Comparison of ENCODE assay signal across 16 cellular contexts in the genomic region with DNA sequence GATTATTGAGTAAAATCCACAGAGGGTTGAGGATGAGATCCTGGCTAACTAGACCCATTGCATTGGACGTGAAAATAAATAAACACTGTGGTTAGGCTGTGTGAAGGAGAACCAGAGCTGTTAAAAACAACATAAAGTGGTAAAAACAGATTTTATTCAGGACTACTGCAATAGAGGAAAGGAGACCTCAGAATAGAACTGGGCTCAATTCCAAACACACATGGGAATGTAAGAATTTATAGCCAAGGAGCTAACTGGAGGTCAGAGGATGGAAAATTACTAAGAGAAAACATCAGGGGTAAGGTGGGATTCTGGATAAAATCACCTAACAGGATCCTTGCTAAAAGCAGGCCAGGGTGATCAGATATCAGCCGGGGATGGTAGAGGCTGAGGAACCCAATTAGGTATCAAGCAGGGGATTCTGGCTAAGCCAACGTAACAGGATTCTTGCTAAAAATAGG.
DNase-seq lines count a peak whose midpoint lies in the region; ATAC-seq, FAIRE-seq and TF ChIP-seq lines count a peak whose summit lies in the region.
"Had no signal": no experiment of that assay in that cellular context is flagged by ENCODE, and none has a peak within 500 bp of the region (broad histone marks: within the 10 kb centered on the region; RNA-seq: fewer than 3 reads in every experiment).

No MANE protein-coding gene starts in this region.

- H4K8ac ChIP-seq in mesendoderm (ENCODE audit: low read depth, low read length) = no peak overlapping the region

- DNase-seq in G401 (ENCODE audit: low spot score) (peak; percentile 75), astrocyte (ENCODE audit: low read depth) (peak; percentile 83), renal cortical epithelial cell (ENCODE audit: low read depth) (peak; percentile 56), NCI-H128 (lab: John Stamatoyannopoulos, UW; ENCODE audit: unreplicated experiment) (no peak), mesendoderm (no peak)
- DNase-seq in activated naive CD4-positive, alpha-beta T cell treated with anti-CD3 and anti-CD28 coated beads, Interleukin-2, amount 50 U/mL, for 16 hours = no peak
- DNase-seq: activated CD4-positive, alpha-beta memory T cell treated with anti-CD3 and anti-CD28 coated beads for 36 hours; AML-193; MV-4-11; naive thymus-derived CD4-positive, alpha-beta T cell; T-helper 9 cell had no signal

- in situ Hi-C loops in G401 (cut with HindIII; ENCODE audit: low sequenced_read_pairs) = no loop called here

- H2BK120ac ChIP-seq in mesendoderm (ENCODE audit: low read depth, low read length) = no peak overlapping the region

- H3K27ac ChIP-seq in astrocyte (ENCODE audit: low read depth, low read length) (no peak overlapping the region), gastroesophageal sphincter (peak overlapping the region; percentile 64 to 79 (median 66)), mesendoderm (ENCODE audit: low read depth, low read length) (no peak overlapping the region)

- no peak overlapping the region for H3K18ac ChIP-seq in mesendoderm (ENCODE audit: low read length)

- FAIRE-seq in astrocyte (lab: Jason Lieb, UNC) = peak; percentile 81
- FAIRE-seq: H1, keratinocyte, RCC 7860 had no signal

- no peak overlapping the region for H2BK15ac ChIP-seq in mesendoderm (replicated peaks; ENCODE audit: low read depth)

- H3K23ac ChIP-seq in mesendoderm (ENCODE audit: low read length) = no peak overlapping the region

- H3K36me3 ChIP-seq in astrocyte (ENCODE audit: insufficient read depth, low read length) (no peaks in the 10 kb centered on the region), gastroesophageal sphincter (no peaks in the 10 kb centered on the region), mesendoderm (ENCODE audit: control insufficient read depth, insufficient read depth, low read length) (no peaks in the 10 kb centered on the region)

- H2AK5ac ChIP-seq in mesendoderm (ENCODE audit: low read length) = no peak overlapping the region

- no peak for TF ChIP-seq EP300 in gastroesophageal sphincter (IDR thresholded peaks at IDR 0.05)

- no peak overlapping the region for H4K5ac ChIP-seq in mesendoderm (ENCODE audit: low read length)

- H3K79me2 ChIP-seq in astrocyte (ENCODE audit: insufficient read depth, low read length) (no peaks in the 10 kb centered on the region), mesendoderm (ENCODE audit: control insufficient read depth, insufficient read depth, low read length) (no peaks in the 10 kb centered on the region)

- WGBS in gastroesophageal sphincter (ENCODE audit: low coverage in 1 of 2), 2 donors = 21 to 45% methylated on average over 3 of the region's 3 CpGs
- whole genome bisulfite sequencing in mesendoderm (ENCODE audit: extremely low coverage, insufficient coverage, low lambda C conversion rate) = no CpG with 5 or more reads among the region's 3 CpGs

- H3K4me3 ChIP-seq in astrocyte (ENCODE audit: insufficient read depth, low read depth, low read length) (no peak overlapping the region), gastroesophageal sphincter (no peak overlapping the region), mesendoderm (ENCODE audit: low read length) (no peak overlapping the region)

- TF ChIP-seq POLR2A in gastroesophageal sphincter (IDR thresholded peaks at IDR 0.05) = no peak

- H3K4me1 ChIP-seq in astrocyte (ENCODE audit: insufficient read depth, low read length) = peaks cover 5% of the 10 kb centered on the region
- peaks cover 28 to 77% (median 32%) of the 10 kb centered on the region in 3 donors for H3K4me1 ChIP-seq in gastroesophageal sphincter
- no peaks in the 10 kb centered on the region for H3K4me1 ChIP-seq in mesendoderm (ENCODE audit: control insufficient read depth, low read depth, low read length)

- H3K4ac ChIP-seq in mesendoderm (ENCODE audit: low read depth, low read length) = no peak overlapping the region

- peak overlapping the region; percentile 8 for H3K4me2 ChIP-seq in astrocyte (ENCODE audit: low read length)
- no peak overlapping the region for H3K4me2 ChIP-seq in mesendoderm (ENCODE audit: low read length)

- no peak overlapping the region for H3K4me3 Mint-ChIP-seq in astrocyte (ENCODE audit: unreplicated experiment)
- H3K4me3 Mint-ChIP-seq: activated CD4-positive, alpha-beta memory T cell treated with anti-CD3 and anti-CD28 coated beads for 36 hours; naive thymus-derived CD4-positive, alpha-beta T cell had no signal

- H3K4me1 Mint-ChIP-seq in astrocyte (ENCODE audit: low read depth, unreplicated experiment) = peaks cover 6% of the 10 kb centered on the region
- H3K4me1 Mint-ChIP-seq: naive thymus-derived CD4-positive, alpha-beta T cell had no signal

- H3K9me3 ChIP-seq in astrocyte (ENCODE audit: insufficient read depth, low read depth, low read length) = no peaks in the 10 kb centered on the region
- no peaks in the 10 kb centered on the region for H3K9me3 ChIP-seq in gastroesophageal sphincter

- no peak overlapping the region for H3K27ac Mint-ChIP-seq in astrocyte (ENCODE audit: unreplicated experiment)
- H3K27ac Mint-ChIP-seq: activated CD4-positive, alpha-beta memory T cell treated with anti-CD3 and anti-CD28 coated beads for 36 hours; naive thymus-derived CD4-positive, alpha-beta T cell had no signal

- no peak for TF ChIP-seq CTCF in astrocyte (IDR thresholded peaks at IDR 0.05; ENCODE audit: insufficient read depth, low read depth, low read length)
- no peak for TF ChIP-seq CTCF in gastroesophageal sphincter (IDR thresholded peaks at IDR 0.05)

- no peak overlapping the region for H2AFZ ChIP-seq in astrocyte (ENCODE audit: low read depth, low read length)

- no peaks in the 10 kb centered on the region for H3K79me1 ChIP-seq in mesendoderm (ENCODE audit: low read length)

- no peaks in the 10 kb centered on the region for H3K9me3 Mint-ChIP-seq in astrocyte (ENCODE audit: unreplicated experiment)
- H3K9me3 Mint-ChIP-seq: activated CD4-positive, alpha-beta memory T cell treated with anti-CD3 and anti-CD28 coated beads for 36 hours; naive thymus-derived CD4-positive, alpha-beta T cell had no signal

- ATAC-seq in gastroesophageal sphincter (no peak), GM18868 (IDR thresholded peaks at IDR 0.05; ENCODE audit: unreplicated experiment) (no peak)
- ATAC-seq: naive thymus-derived CD4-positive, alpha-beta T cell had no signal

- no peak overlapping the region for H2BK5ac ChIP-seq in mesendoderm (ENCODE audit: low read length)

- no peak overlapping the region for H3K9ac ChIP-seq in astrocyte (ENCODE audit: low read length)
- H3K9ac ChIP-seq in mesendoderm (ENCODE audit: low read length) = no peak overlapping the region

- H3K56ac ChIP-seq in mesendoderm (ENCODE audit: low read length) = no peak overlapping the region

- H3K27me3 Mint-ChIP-seq in astrocyte (ENCODE audit: low read depth, unreplicated experiment) = no peaks in the 10 kb centered on the region

- H3K27me3 ChIP-seq in astrocyte (ENCODE audit: insufficient read depth, low read length) (no peaks in the 10 kb centered on the region), gastroesophageal sphincter (no peaks in the 10 kb centered on the region), mesendoderm (ENCODE audit: insufficient read depth, low read length, poor library complexity) (no peaks in the 10 kb centered on the region)

- H4K20me1 ChIP-seq in astrocyte (ENCODE audit: insufficient read depth, low read length) = no peaks in the 10 kb centered on the region

- H3K36me3 Mint-ChIP-seq in astrocyte (ENCODE audit: low read depth, unreplicated experiment) = no peaks in the 10 kb centered on the region
- H3K36me3 Mint-ChIP-seq: activated CD4-positive, alpha-beta memory T cell treated with anti-CD3 and anti-CD28 coated beads for 36 hours; naive thymus-derived CD4-positive, alpha-beta T cell had no signal

Comparison
In these comparisons a context has a peak if more than half of its experiments do, and no peak if none do; other contexts are left out.
1. DNase-seq: peak in G401 (single experiment), astrocyte (single experiment) and renal cortical epithelial cell (single experiment); none in NCI-H128 (single experiment), mesendoderm (single experiment) and activated naive CD4-positive, alpha-beta T cell treated with anti-CD3 and anti-CD28 coated beads, Interleukin-2, amount 50 U/mL, for 16 hours (single experiment).
2. H3K27ac ChIP-seq: peak in gastroesophageal sphincter (4 of 4); none in astrocyte (single experiment) and mesendoderm (single experiment).